Comparison of ENCODE assay signal across 8 cellular contexts in the genomic region with DNA sequence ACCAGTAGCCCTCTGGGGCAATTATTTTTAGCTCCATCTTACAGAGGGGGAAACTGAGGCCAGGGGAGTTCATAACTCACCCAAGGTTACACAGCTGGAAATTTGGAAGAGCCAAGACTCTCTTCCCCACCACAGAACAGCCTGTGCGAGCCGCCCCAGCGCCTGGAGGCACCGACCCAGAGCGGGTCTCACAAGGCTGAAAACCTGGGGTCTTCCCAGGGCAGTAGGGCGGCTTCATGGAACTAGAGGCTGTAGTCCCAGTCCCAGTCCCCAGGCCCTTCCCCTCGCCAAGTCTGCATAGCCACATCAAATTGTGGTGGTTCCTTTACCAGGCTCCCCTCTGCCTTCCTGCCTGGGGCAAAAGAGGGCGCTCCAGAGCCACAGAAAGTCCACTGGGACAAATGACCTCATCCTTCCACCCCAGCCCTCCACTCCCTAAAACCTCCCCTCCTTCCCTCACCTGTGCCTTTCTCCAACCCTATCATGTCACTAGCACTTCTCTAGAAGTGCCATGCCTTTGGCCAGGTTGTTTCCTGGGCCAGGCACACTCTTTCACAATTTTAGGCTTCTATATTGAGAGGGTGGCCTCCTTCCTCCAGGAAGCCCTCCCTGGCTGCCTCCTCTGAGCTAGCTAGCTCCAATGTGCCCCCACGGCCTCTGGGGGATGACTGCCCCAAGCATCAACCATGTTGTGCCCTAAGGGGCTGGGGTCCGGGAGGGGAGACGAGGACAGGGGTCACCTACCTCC. TPM values are rescaled to one million over a fixed set of nuclear protein-coding genes. Genes with fewer than 3 reads are reported as not detected.
DNase-seq lines count a peak whose midpoint lies in the region; ATAC-seq, FAIRE-seq and TF ChIP-seq lines count a peak whose summit lies in the region.

No MANE protein-coding gene starts in this region.

- peak; percentile 46 for ATAC-seq in activated naive CD8-positive, alpha-beta T cell treated with anti-CD3 and anti-CD28 coated beads, Interleukin-2, amount 50 U/mL, for 24 hours
- ATAC-seq in HG03432 (IDR thresholded peaks at IDR 0.05; ENCODE audit: unreplicated experiment): no peak

- H3K9me3 Mint-ChIP-seq in activated naive CD8-positive, alpha-beta T cell treated with anti-CD3 and anti-CD28 coated beads, Interleukin-2, amount 50 U/mL, for 24 hours: no peaks in the 10 kb centered on the region

- no peaks in the 10 kb centered on the region for H3K36me3 ChIP-seq in Peyer's patch
- no peaks in the 10 kb centered on the region for H3K36me3 ChIP-seq in left ventricle myocardium inferior
- H3K36me3 ChIP-seq in prostate gland: no peaks in the 10 kb centered on the region

- DNase-seq in NCI-H82 (lab: John Stamatoyannopoulos, UW) (peak; percentile 30), NCI-H82 treated with DMSO at 0.1 percent for 48 hours (lab: John Stamatoyannopoulos, UW; ENCODE audit: unreplicated experiment) (no peak), Peyer's patch (peak; percentile 48 to 90 (median 87)), left ventricle myocardium inferior (peak; percentile 68), prostate gland (ENCODE audit: low spot score) (no peak), frontal cortex (ENCODE audit: low spot score in 2 of 2) (no peak)
- DNase-seq in activated naive CD8-positive, alpha-beta T cell treated with anti-CD3 and anti-CD28 coated beads, Interleukin-2, amount 50 U/mL, for 24 hours: peak; percentile 75

- peaks cover 25% of the 10 kb centered on the region for H3K27me3 Mint-ChIP-seq in activated naive CD8-positive, alpha-beta T cell treated with anti-CD3 and anti-CD28 coated beads, Interleukin-2, amount 50 U/mL, for 24 hours

- no peak overlapping the region for H3K4me3 Mint-ChIP-seq in activated naive CD8-positive, alpha-beta T cell treated with anti-CD3 and anti-CD28 coated beads, Interleukin-2, amount 50 U/mL, for 24 hours

- H3K4me3 ChIP-seq in Peyer's patch (peak overlapping the region in 2 of 4 donors; percentile 17 to 37), left ventricle myocardium inferior (peak overlapping the region; percentile 53), prostate gland (peak overlapping the region in 1 of 2 donors; percentile 3)

- H3K9me3 ChIP-seq in Peyer's patch (no peaks in the 10 kb centered on the region), left ventricle myocardium inferior (replicated peaks) (no peaks in the 10 kb centered on the region), prostate gland (no peaks in the 10 kb centered on the region)

- no peaks in the 10 kb centered on the region for H3K27me3 ChIP-seq in Peyer's patch
- H3K27me3 ChIP-seq in left ventricle myocardium inferior (ENCODE audit: low read depth): peaks cover 5% of the 10 kb centered on the region
- no peaks in the 10 kb centered on the region for H3K27me3 ChIP-seq in prostate gland (replicated peaks; ENCODE audit: insufficient read depth)

- TF ChIP-seq POLR2A in Peyer's patch (IDR thresholded peaks at IDR 0.05) (no peak), prostate gland (IDR thresholded peaks at IDR 0.05) (no peak)

- intact Hi-C loops in left ventricle myocardium inferior (cut with micrococcal nuclease): no loop called here
- intact Hi-C loops in prostate gland (cut with DNase I): no loop called here

- peaks cover 26% of the 10 kb centered on the region for H3K4me1 Mint-ChIP-seq in activated naive CD8-positive, alpha-beta T cell treated with anti-CD3 and anti-CD28 coated beads, Interleukin-2, amount 50 U/mL, for 24 hours

- peak in 4 of 6 experiments; percentile 55 to 89 (median 84) for TF ChIP-seq CTCF in Peyer's patch (IDR thresholded peaks at IDR 0.05)
- peak; percentile 82 for TF ChIP-seq CTCF in left ventricle myocardium inferior (IDR thresholded peaks at IDR 0.05; ENCODE audit: borderline replicate concordance)
- peak; percentile 12 to 65 (median 47) for TF ChIP-seq CTCF in prostate gland (IDR thresholded peaks at IDR 0.05)

- peak overlapping the region; percentile 71 to 83 (median 78) for H3K27ac ChIP-seq in Peyer's patch
- peak overlapping the region; percentile 94 for H3K27ac ChIP-seq in left ventricle myocardium inferior (replicated peaks)
- peak overlapping the region; percentile 73 to 77 for H3K27ac ChIP-seq in prostate gland

- WGBS in prostate gland: 59% methylated on average over 11 of the region's 11 CpGs

- no peak for FAIRE-seq in frontal cortex (lab: Jason Lieb, UNC)

- H3K4me1 ChIP-seq in Peyer's patch: peaks cover 0 to 30% (median 7%) of the 10 kb centered on the region in 4 donors
- peaks cover 54% of the 10 kb centered on the region for H3K4me1 ChIP-seq in left ventricle myocardium inferior
- peaks cover 7% of the 10 kb centered on the region for H3K4me1 ChIP-seq in prostate gland (replicated peaks)

- no peaks in the 10 kb centered on the region for H3K36me3 Mint-ChIP-seq in activated naive CD8-positive, alpha-beta T cell treated with anti-CD3 and anti-CD28 coated beads, Interleukin-2, amount 50 U/mL, for 24 hours (ENCODE audit: low read depth)

- no peak overlapping the region for H3K27ac Mint-ChIP-seq in activated naive CD8-positive, alpha-beta T cell treated with anti-CD3 and anti-CD28 coated beads, Interleukin-2, amount 50 U/mL, for 24 hours

RNA-seq across cellular contexts. Expression of a gene that starts 15.2 kb away (rescaled TPM):
- total RNA-seq in Peyer's patch (10 to 100 TPM; 22.3 to 41.0 (median 34.7) TPM), left ventricle myocardium inferior (17.7 TPM), prostate gland (10 to 100 TPM; 28.6 to 97.0 TPM), frontal cortex (1.6 TPM)

RNA-seq across cellular contexts. Expression of a gene that starts 25.9 kb away (rescaled TPM):
- total RNA-seq in Peyer's patch (100 to 1,000 TPM in 3 of 4 donors, 10 to 100 TPM in 1; 74.3 to 142 (median 123) TPM), left ventricle myocardium inferior (9.0 TPM), prostate gland (10 to 100 TPM; 14.2 to 70.7 TPM), frontal cortex (4.1 TPM)

RNA-seq across cellular contexts. Expression of a gene that starts 34.8 kb away (rescaled TPM):
- total RNA-seq in Peyer's patch (100 to 1,000 TPM in 2 of 4 donors, 10 to 100 TPM in 2; 19.8 to 190 (median 92.7) TPM), left ventricle myocardium inferior (not detected), prostate gland (not detected), frontal cortex (not detected)

RNA-seq across cellular contexts. Expression of a gene that starts 58.9 kb away (rescaled TPM):
- total RNA-seq in Peyer's patch (10 to 100 TPM; 12.4 to 47.0 (median 26.5) TPM), left ventricle myocardium inferior (11.8 TPM), prostate gland (1 to 10 TPM; 4.4 to 7.3 TPM), frontal cortex (1.6 TPM)

Comparison
In these comparisons a context has a peak if more than half of its experiments do, and no peak if none do; other contexts are left out.
1. DNase-seq: peak in NCI-H82 (single experiment), Peyer's patch (3 of 3), activated naive CD8-positive, alpha-beta T cell treated with anti-CD3 and anti-CD28 coated beads, Interleukin-2, amount 50 U/mL, for 24 hours (single experiment) and left ventricle myocardium inferior (single experiment); none in NCI-H82 treated with DMSO at 0.1 percent for 48 hours (single experiment), prostate gland (single experiment) and frontal cortex (0 of 2).
2. RNA of a gene that starts 34.8 kb away (total RNA-seq): 19.8 to 190 TPM in Peyer's patch; not detected in left ventricle myocardium inferior (single experiment), not detected in prostate gland and not detected in frontal cortex (single experiment); every median in the first group is over 10 times any median in the second.
3. Peak in every context shown above with its lines, with median percentiles within 50 percentile points of each other: H3K27ac ChIP-seq and CTCF ChIP-seq.